ENCODE assay signal across 8 cellular contexts in genomic region chr7:39589323-39590111, GRCh38. TPM values are rescaled to one million over a fixed set of nuclear protein-coding genes. Genes with fewer than 3 reads are reported as not detected.
DNase-seq lines count a peak whose midpoint lies in the region; ATAC-seq, FAIRE-seq and TF ChIP-seq lines count a peak whose summit lies in the region.

No MANE protein-coding gene starts in this region.

- intact Hi-C loops in activated B cell treated with CpG ODN at 0.5 μM for 24 hours (cut with micrococcal nuclease) (loop anchor here (2.0 kb wide), 1 partner anchor 33 kb away; the partner anchor contains the start of gene RALA), colonic mucosa (cut with DNase I) (no loop called here)

- H2AK5ac ChIP-seq in neuronal stem cell (ENCODE audit: low read depth, low read length), result no peak overlapping the region

- H2BK5ac ChIP-seq in neuronal stem cell (ENCODE audit: low read length), result no peak overlapping the region

- H3K27ac Mint-ChIP-seq in activated B cell treated with CpG ODN at 0.5 μM for 24 hours, result peak overlapping the region; percentile 2
- peak overlapping the region in 1 of 2 donors; percentile 10 for H3K27ac Mint-ChIP-seq in effector memory CD8-positive, alpha-beta T cell

- H3K36me3 Mint-ChIP-seq in activated B cell treated with CpG ODN at 0.5 μM for 24 hours (ENCODE audit: low read depth), result no peaks in the 10 kb centered on the region
- H3K36me3 Mint-ChIP-seq in effector memory CD8-positive, alpha-beta T cell (ENCODE audit: insufficient read depth), result no peaks in the 10 kb centered on the region

- peaks cover 12% of the 10 kb centered on the region for H3K4me1 Mint-ChIP-seq in activated B cell treated with CpG ODN at 0.5 μM for 24 hours
- peaks cover 5% of the 10 kb centered on the region in 2 donors for H3K4me1 Mint-ChIP-seq in effector memory CD8-positive, alpha-beta T cell (ENCODE audit: low read depth in 2 of 2)

- H2BK15ac ChIP-seq in neuronal stem cell (ENCODE audit: low read length), result no peak overlapping the region

- no peak overlapping the region for H3K18ac ChIP-seq in neuronal stem cell (ENCODE audit: low read length)

- no peak overlapping the region for H2BK12ac ChIP-seq in neuronal stem cell (ENCODE audit: low read length)

- CTCF ChIA-PET in activated B cell treated with CpG ODN at 0.5 μM for 24 hours (lab: Charles Lee), result interaction anchor here (1.2 to 3.1 kb wide), 3 partner anchors 10 to 158 kb away, joined by 3 to 18 read pairs (median 4); no protein-coding TSS in a partner anchor

- no peaks in the 10 kb centered on the region for H3K27me3 Mint-ChIP-seq in activated B cell treated with CpG ODN at 0.5 μM for 24 hours
- no peaks in the 10 kb centered on the region for H3K27me3 Mint-ChIP-seq in effector memory CD8-positive, alpha-beta T cell

- no peak for TF ChIP-seq CTCF in GM12865 (IDR thresholded peaks at IDR 0.05; ENCODE audit: insufficient read depth, low read depth, low read length, missing control alignments)
- no peak for TF ChIP-seq CTCF in KMS-11 (conservative IDR thresholded peaks at IDR 0.05; ENCODE audit: low read depth, low read length)
- TF ChIP-seq CTCF in activated B cell treated with CpG ODN at 0.5 μM for 24 hours (IDR thresholded peaks at IDR 0.05), result no peak
- TF ChIP-seq CTCF in colonic mucosa (IDR thresholded peaks at IDR 0.05), result no peak

- H3K4me1 ChIP-seq in KMS-11 (ENCODE audit: low read depth, poor library complexity, severe bottlenecking) (peaks cover 49% of the 10 kb centered on the region), neuronal stem cell (ENCODE audit: control insufficient read depth in 2 of 2, insufficient read depth in 1 of 2, low read depth in 1 of 2, low read length in 2 of 2) (peaks cover 0 to 8% of the 10 kb centered on the region in 2 donors), colonic mucosa (no peaks in the 10 kb centered on the region)

- H2BK120ac ChIP-seq in neuronal stem cell (ENCODE audit: low read depth, low read length), result no peak overlapping the region

- POLR2A ChIA-PET in activated B cell treated with CpG ODN at 0.5 μM for 24 hours (lab: Charles Lee), result interaction anchor here (0.6 to 1.9 kb wide), 4 partner anchors 32 to 716 kb away, joined by 3 to 5 read pairs (median 4); partner anchors contain the start of gene RALA

- peak overlapping the region; percentile 55 for H3K4me2 ChIP-seq in KMS-11
- no peak overlapping the region for H3K4me2 ChIP-seq in neuronal stem cell (ENCODE audit: insufficient read depth, low read length, poor library complexity, severe bottlenecking)

- ATAC-seq in activated B cell treated with CpG ODN at 0.5 μM for 24 hours (ENCODE audit: low read depth), result peak; percentile 77
- peak; percentile 93 for ATAC-seq in effector memory CD8-positive, alpha-beta T cell (replicated peaks)

- no peak for TF ChIP-seq POLR2A in H54 (IDR thresholded peaks at IDR 0.05; ENCODE audit: low read depth, low read length)

- no peak overlapping the region for H3K14ac ChIP-seq in neuronal stem cell (ENCODE audit: low read length)

- DNase-seq in GM12865 (ENCODE audit: low read depth), result peak; percentile 78
- peak; percentile 72 for DNase-seq in H54 (ENCODE audit: insufficient read length, low spot score)
- DNase-seq in activated B cell treated with CpG ODN at 0.5 μM for 24 hours, result no peak
- DNase-seq in effector memory CD8-positive, alpha-beta T cell, result peak; percentile 8 to 19 (median 17)
- peak; percentile 17 for DNase-seq in neuronal stem cell (ENCODE audit: low spot score)
- DNase-seq in DMS53 treated with DMSO at 0.1 percent for 48 hours (lab: John Stamatoyannopoulos, UW; ENCODE audit: unreplicated experiment), result no peak
- DNase-seq in colonic mucosa, result no peak

- H3K4me3 ChIP-seq in GM12865 (ENCODE audit: low read depth, low read length), result no peak overlapping the region
- H3K4me3 ChIP-seq in KMS-11 (IDR thresholded peaks at IDR 0.05; ENCODE audit: insufficient read depth, low read depth, low read length), result no peak overlapping the region
- no peak overlapping the region for H3K4me3 ChIP-seq in neuronal stem cell (ENCODE audit: low read length in 2 of 2)
- H3K4me3 ChIP-seq in colonic mucosa, result no peak overlapping the region

- no peak overlapping the region for H2AFZ ChIP-seq in KMS-11 (ENCODE audit: low read depth)
- peak overlapping the region; percentile 65 for H2AFZ ChIP-seq in neuronal stem cell (ENCODE audit: low read length)

- H3K4me3 Mint-ChIP-seq in activated B cell treated with CpG ODN at 0.5 μM for 24 hours, result no peak overlapping the region
- H3K4me3 Mint-ChIP-seq in effector memory CD8-positive, alpha-beta T cell, result no peak overlapping the region

- H3K27ac ChIP-seq in KMS-11, result peak overlapping the region; percentile 42
- H3K27ac ChIP-seq in neuronal stem cell (replicated peaks; ENCODE audit: low read length), result no peak overlapping the region
- H3K27ac ChIP-seq in colonic mucosa, result no peak overlapping the region

- peak; percentile 99 for FAIRE-seq in H54 (lab: Jason Lieb, UNC)

- no peak overlapping the region for H3K9ac ChIP-seq in KMS-11
- H3K9ac ChIP-seq in neuronal stem cell (ENCODE audit: low read depth, low read length, poor library complexity), result no peak overlapping the region
- H3K9ac ChIP-seq in colonic mucosa (ENCODE audit: low read depth in 2 of 2, low read length in 2 of 2), result no peak overlapping the region

- H3K27me3 ChIP-seq in KMS-11 (ENCODE audit: insufficient read depth, low read depth) (no peaks in the 10 kb centered on the region), neuronal stem cell (ENCODE audit: control insufficient read depth in 3 of 3, insufficient read depth in 3 of 3, low read depth in 1 of 3, low read length in 3 of 3) (no peaks in the 10 kb centered on the region), colonic mucosa (no peaks in the 10 kb centered on the region)

- no CpG with 5 or more reads among the region's 7 CpGs for WGBS in neuronal stem cell (ENCODE audit: extremely low coverage in 2 of 2, insufficient read length in 2 of 2, insufficient replicate concordance in 1 of 2), 2 donors

- H3K4ac ChIP-seq in neuronal stem cell (ENCODE audit: low read length), result no peak overlapping the region

- peaks cover 2% of the 10 kb centered on the region for H3K79me1 ChIP-seq in neuronal stem cell (ENCODE audit: low read depth, low read length)

- H3K9me3 ChIP-seq in neuronal stem cell (replicated peaks in 1 of 2; ENCODE audit: control insufficient read depth in 2 of 2, insufficient read depth in 1 of 2, low read depth in 1 of 2, low read length in 2 of 2), result no peaks in the 10 kb centered on the region
- H3K9me3 ChIP-seq in colonic mucosa, result no peaks in the 10 kb centered on the region

- H4K8ac ChIP-seq in neuronal stem cell (ENCODE audit: low read depth, low read length), result no peak overlapping the region

- no peaks in the 10 kb centered on the region for H3K9me3 Mint-ChIP-seq in activated B cell treated with CpG ODN at 0.5 μM for 24 hours
- H3K9me3 Mint-ChIP-seq in effector memory CD8-positive, alpha-beta T cell, result no peaks in the 10 kb centered on the region

- H4K20me1 ChIP-seq in KMS-11 (ENCODE audit: insufficient read depth), result no peaks in the 10 kb centered on the region

- H3K79me2 ChIP-seq in KMS-11 (ENCODE audit: insufficient read depth, low read depth), result no peaks in the 10 kb centered on the region

- no peaks in the 10 kb centered on the region for H3K36me3 ChIP-seq in KMS-11 (ENCODE audit: insufficient read depth)
- no peaks in the 10 kb centered on the region for H3K36me3 ChIP-seq in neuronal stem cell (replicated peaks in 1 of 2; ENCODE audit: control insufficient read depth in 2 of 2, insufficient read depth in 2 of 2, low read length in 2 of 2)
- no peaks in the 10 kb centered on the region for H3K36me3 ChIP-seq in colonic mucosa

- no peak overlapping the region for H4K91ac ChIP-seq in neuronal stem cell (ENCODE audit: low read depth, low read length, poor library complexity)

- H3K23ac ChIP-seq in neuronal stem cell (ENCODE audit: low read depth, low read length, poor library complexity), result no peak overlapping the region

RNA-seq across cellular contexts. Expression of gene YAE1, which starts 23.3 kb away (rescaled TPM):
- total RNA-seq in activated B cell treated with CpG ODN at 0.5 μM for 24 hours (13.3 and 16.1 TPM in 2 replicates), colonic mucosa (10 to 100 TPM; 21.8 to 23.2 TPM)
- polyA plus RNA-seq in neuronal stem cell (2013, experiment 1 of 2), result 33.0 TPM
- 31.4 TPM for polyA plus RNA-seq in neuronal stem cell (2013, experiment 2 of 2)

RNA-seq across cellular contexts. Expression of gene RALA, which starts 33.9 kb away (rescaled TPM):
- total RNA-seq in activated B cell treated with CpG ODN at 0.5 μM for 24 hours, result 32.6 and 37.3 TPM in 2 replicates
- 55.4 TPM for polyA plus RNA-seq in neuronal stem cell (2013, experiment 1 of 2)
- 58.2 TPM for polyA plus RNA-seq in neuronal stem cell (2013, experiment 2 of 2)
- 10 to 100 TPM; 47.8 to 55.6 TPM for total RNA-seq in colonic mucosa

Comparison
In these comparisons a context has a peak if more than half of its experiments do, and no peak if none do; other contexts are left out.
1. DNase-seq: peak in GM12865 (single experiment), H54 (single experiment), effector memory CD8-positive, alpha-beta T cell (3 of 3) and neuronal stem cell (single experiment); none in activated B cell treated with CpG ODN at 0.5 μM for 24 hours (single experiment), DMS53 treated with DMSO at 0.1 percent for 48 hours (single experiment) and colonic mucosa (single experiment).